ENCODE assay signal across 30 cellular contexts in the genomic region with DNA sequence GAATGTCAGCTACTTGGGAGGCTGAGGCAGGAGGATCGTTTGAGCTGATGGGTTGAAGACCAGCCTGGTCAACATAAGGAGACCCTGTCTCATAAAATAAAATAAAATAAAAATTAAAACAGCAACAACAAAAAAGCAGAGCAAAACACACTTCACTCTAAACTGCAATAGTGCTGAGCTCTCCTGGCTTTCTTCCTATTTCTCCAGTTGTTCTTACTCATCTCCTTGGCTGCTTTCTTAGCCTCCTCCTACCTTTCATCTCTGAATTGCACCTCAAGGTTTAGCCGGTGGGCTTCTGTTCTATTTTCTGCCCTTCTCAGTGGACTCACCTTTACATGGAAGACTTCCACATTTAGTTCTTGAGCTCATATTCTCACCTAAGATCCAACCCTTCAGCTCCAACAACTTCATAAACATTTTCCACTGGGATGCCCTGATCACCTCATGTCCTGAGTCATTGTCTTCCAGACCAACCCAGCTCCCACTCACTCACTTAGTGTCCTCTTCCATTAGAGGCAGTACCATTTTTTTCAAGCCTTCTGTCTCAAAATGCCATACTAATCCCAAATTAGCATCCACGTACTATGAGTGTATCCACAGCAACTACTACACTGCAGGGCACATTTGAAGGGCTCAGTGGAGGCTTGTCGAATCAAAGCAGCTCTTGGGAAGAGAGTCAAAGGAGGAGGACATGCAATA.
"Had no signal": no experiment of that assay in that cellular context is flagged by ENCODE, and none has a peak within 500 bp of the region (broad histone marks: within the 10 kb centered on the region; RNA-seq: fewer than 3 reads in every experiment).

No MANE protein-coding gene starts in this region.

- H3K36me3 ChIP-seq: adrenal gland, esophagus squamous epithelium, gastroesophageal sphincter, ovary, right lobe of liver, thyroid gland, upper lobe of right lung, WERI-Rb-1 had no signal

- H3K4me1 Mint-ChIP-seq: nephron had no signal

- ATAC-seq: activated CD4-positive, CD25-positive, alpha-beta regulatory T cell treated with anti-CD3 and anti-CD28 coated beads, Interleukin-2, amount 50 U/mL, for 24 hours; gastroesophageal sphincter; left cardiac atrium; left ventricle myocardium superior; right lobe of liver; stimulated activated memory B cell treated with anti-CD40 and anti-IgM and Interleukin-4, amounts not matched to agents 10 μg/mL and 1 μg/mL and 100 μg/mL, for 72 hours; stimulated activated naive CD8-positive, alpha-beta T cell treated with anti-CD3 and anti-CD28 coated beads, Interleukin-15, amount 100 ng/mL, for 72 hours; upper lobe of right lung had no signal

- H3K4me1 ChIP-seq: adrenal gland, gastroesophageal sphincter had no signal

- H3K4me3 ChIP-seq: adrenal gland, esophagus squamous epithelium, gastroesophageal sphincter, ovary, right lobe of liver, skin epidermis, thyroid gland, upper lobe of right lung had no signal

- H3K27me3 Mint-ChIP-seq: activated naive CD8-positive, alpha-beta T cell treated with anti-CD3 and anti-CD28 coated beads for 36 hours had no signal

- H3K27ac ChIP-seq: adrenal gland, epithelial cell of prostate, esophagus squamous epithelium, gastroesophageal sphincter, ovary, right lobe of liver, skin epidermis, thyroid gland, upper lobe of right lung, WERI-Rb-1 had no signal

- H3K9me3 ChIP-seq: adrenal gland, esophagus squamous epithelium, gastroesophageal sphincter, ovary, right lobe of liver, thyroid gland, upper lobe of right lung had no signal

- FAIRE-seq: keratinocyte had no signal

- DNase-seq: activated CD4-positive, alpha-beta T cell treated with anti-CD3 and anti-CD28 coated beads for 48 hours; activated CD4-positive, alpha-beta T cell treated with anti-CD3 and anti-CD28 coated beads, Interleukin-2, amount 50 U/mL, for 48 hours; activated CD8-positive, alpha-beta memory T cell treated with anti-CD3 and anti-CD28 coated beads for 24 hours; activated effector memory CD4-positive, alpha-beta T cell treated with Interleukin-2 at 50 U/mL for 16 hours; activated naive CD4-positive, alpha-beta T cell treated with Interleukin-2 at 50 U/mL for 16 hours; activated naive CD8-positive, alpha-beta T cell treated with anti-CD3 and anti-CD28 coated beads for 36 hours; adrenal gland; aorta; endodermal cell; esophagus squamous epithelium; hippocampal formation; left cardiac atrium; left ventricle myocardium superior; ovary; right lobe of liver; stimulated activated CD4-positive, alpha-beta T cell treated with anti-CD3 and anti-CD28 coated beads, Interleukin-4, amount 100 ng/mL, for 24 hours; stimulated activated naive CD8-positive, alpha-beta T cell treated with anti-CD3 and anti-CD28 coated beads, Interleukin-15, amount 100 ng/mL, for 72 hours; substantia nigra; thyroid gland; upper lobe of right lung; WERI-Rb-1 had no signal

- H3K4me3 Mint-ChIP-seq: activated naive CD8-positive, alpha-beta T cell treated with anti-CD3 and anti-CD28 coated beads for 36 hours; brain; endodermal cell; nephron; stimulated activated memory B cell treated with anti-CD40 and anti-IgM and Interleukin-4, amounts not matched to agents 10 μg/mL and 1 μg/mL and 100 μg/mL, for 72 hours; stimulated activated naive CD8-positive, alpha-beta T cell treated with anti-CD3 and anti-CD28 coated beads, Interleukin-15, amount 100 ng/mL, for 72 hours had no signal

- H3K27me3 ChIP-seq: adrenal gland, esophagus squamous epithelium, gastroesophageal sphincter, ovary, right lobe of liver, thyroid gland, upper lobe of right lung had no signal

- H3K27ac Mint-ChIP-seq: activated naive CD8-positive, alpha-beta T cell treated with anti-CD3 and anti-CD28 coated beads for 36 hours; brain; endodermal cell; nephron; progenitor cell of endocrine pancreas; stimulated activated memory B cell treated with anti-CD40 and anti-IgM and Interleukin-4, amounts not matched to agents 10 μg/mL and 1 μg/mL and 100 μg/mL, for 72 hours had no signal

- H3K9me3 Mint-ChIP-seq: activated naive CD8-positive, alpha-beta T cell treated with anti-CD3 and anti-CD28 coated beads for 36 hours; endodermal cell; nephron; stimulated activated memory B cell treated with anti-CD40 and anti-IgM and Interleukin-4, amounts not matched to agents 10 μg/mL and 1 μg/mL and 100 μg/mL, for 72 hours; stimulated activated naive CD8-positive, alpha-beta T cell treated with anti-CD3 and anti-CD28 coated beads, Interleukin-15, amount 100 ng/mL, for 72 hours had no signal

- H3K36me3 Mint-ChIP-seq: activated naive CD8-positive, alpha-beta T cell treated with anti-CD3 and anti-CD28 coated beads for 36 hours; brain; stimulated activated memory B cell treated with anti-CD40 and anti-IgM and Interleukin-4, amounts not matched to agents 10 μg/mL and 1 μg/mL and 100 μg/mL, for 72 hours had no signal
